Comparison of ENCODE assay signal across 1 cellular context in the genomic region with DNA sequence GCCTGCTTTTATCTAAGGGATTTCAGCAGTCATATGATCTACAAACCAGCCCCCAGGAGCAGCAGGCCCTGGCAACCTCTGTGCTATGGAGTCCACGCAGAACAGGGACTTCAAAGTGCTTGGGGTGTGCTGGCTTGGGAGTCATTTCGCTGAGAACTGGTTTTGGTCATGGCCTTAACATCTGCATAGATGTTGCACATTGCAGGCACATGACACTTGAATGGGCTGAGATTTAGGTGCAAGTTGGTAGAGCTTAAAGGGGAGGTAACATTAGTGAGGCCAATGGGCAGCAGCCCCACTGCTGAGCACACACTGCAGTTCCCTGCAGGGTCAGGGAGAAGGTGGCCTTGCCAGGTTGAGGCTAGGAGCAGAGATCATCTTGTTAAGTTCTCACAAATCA.
TF ChIP-seq lines count a peak whose summit lies in the region.

No MANE protein-coding gene starts in this region.

TF ChIP-seq in H1, 55 proteins besides CTCF, POLR2A, EP300 and RAD21:
- TF ChIP-seq SAP30 (IDR thresholded peaks at IDR 0.05; ENCODE audit: insufficient read depth, insufficient replicate concordance, low read length): no peak
- TF ChIP-seq ASH2L (IDR thresholded peaks at IDR 0.05; ENCODE audit: low read length): no peak
- TF ChIP-seq EZH2 (IDR thresholded peaks at IDR 0.05; ENCODE audit: low read depth, low read length, severe bottlenecking): no peak
- no peak for TF ChIP-seq JUN (IDR thresholded peaks at IDR 0.05; ENCODE audit: low read depth, low read length)
- TF ChIP-seq, protein P1, sequence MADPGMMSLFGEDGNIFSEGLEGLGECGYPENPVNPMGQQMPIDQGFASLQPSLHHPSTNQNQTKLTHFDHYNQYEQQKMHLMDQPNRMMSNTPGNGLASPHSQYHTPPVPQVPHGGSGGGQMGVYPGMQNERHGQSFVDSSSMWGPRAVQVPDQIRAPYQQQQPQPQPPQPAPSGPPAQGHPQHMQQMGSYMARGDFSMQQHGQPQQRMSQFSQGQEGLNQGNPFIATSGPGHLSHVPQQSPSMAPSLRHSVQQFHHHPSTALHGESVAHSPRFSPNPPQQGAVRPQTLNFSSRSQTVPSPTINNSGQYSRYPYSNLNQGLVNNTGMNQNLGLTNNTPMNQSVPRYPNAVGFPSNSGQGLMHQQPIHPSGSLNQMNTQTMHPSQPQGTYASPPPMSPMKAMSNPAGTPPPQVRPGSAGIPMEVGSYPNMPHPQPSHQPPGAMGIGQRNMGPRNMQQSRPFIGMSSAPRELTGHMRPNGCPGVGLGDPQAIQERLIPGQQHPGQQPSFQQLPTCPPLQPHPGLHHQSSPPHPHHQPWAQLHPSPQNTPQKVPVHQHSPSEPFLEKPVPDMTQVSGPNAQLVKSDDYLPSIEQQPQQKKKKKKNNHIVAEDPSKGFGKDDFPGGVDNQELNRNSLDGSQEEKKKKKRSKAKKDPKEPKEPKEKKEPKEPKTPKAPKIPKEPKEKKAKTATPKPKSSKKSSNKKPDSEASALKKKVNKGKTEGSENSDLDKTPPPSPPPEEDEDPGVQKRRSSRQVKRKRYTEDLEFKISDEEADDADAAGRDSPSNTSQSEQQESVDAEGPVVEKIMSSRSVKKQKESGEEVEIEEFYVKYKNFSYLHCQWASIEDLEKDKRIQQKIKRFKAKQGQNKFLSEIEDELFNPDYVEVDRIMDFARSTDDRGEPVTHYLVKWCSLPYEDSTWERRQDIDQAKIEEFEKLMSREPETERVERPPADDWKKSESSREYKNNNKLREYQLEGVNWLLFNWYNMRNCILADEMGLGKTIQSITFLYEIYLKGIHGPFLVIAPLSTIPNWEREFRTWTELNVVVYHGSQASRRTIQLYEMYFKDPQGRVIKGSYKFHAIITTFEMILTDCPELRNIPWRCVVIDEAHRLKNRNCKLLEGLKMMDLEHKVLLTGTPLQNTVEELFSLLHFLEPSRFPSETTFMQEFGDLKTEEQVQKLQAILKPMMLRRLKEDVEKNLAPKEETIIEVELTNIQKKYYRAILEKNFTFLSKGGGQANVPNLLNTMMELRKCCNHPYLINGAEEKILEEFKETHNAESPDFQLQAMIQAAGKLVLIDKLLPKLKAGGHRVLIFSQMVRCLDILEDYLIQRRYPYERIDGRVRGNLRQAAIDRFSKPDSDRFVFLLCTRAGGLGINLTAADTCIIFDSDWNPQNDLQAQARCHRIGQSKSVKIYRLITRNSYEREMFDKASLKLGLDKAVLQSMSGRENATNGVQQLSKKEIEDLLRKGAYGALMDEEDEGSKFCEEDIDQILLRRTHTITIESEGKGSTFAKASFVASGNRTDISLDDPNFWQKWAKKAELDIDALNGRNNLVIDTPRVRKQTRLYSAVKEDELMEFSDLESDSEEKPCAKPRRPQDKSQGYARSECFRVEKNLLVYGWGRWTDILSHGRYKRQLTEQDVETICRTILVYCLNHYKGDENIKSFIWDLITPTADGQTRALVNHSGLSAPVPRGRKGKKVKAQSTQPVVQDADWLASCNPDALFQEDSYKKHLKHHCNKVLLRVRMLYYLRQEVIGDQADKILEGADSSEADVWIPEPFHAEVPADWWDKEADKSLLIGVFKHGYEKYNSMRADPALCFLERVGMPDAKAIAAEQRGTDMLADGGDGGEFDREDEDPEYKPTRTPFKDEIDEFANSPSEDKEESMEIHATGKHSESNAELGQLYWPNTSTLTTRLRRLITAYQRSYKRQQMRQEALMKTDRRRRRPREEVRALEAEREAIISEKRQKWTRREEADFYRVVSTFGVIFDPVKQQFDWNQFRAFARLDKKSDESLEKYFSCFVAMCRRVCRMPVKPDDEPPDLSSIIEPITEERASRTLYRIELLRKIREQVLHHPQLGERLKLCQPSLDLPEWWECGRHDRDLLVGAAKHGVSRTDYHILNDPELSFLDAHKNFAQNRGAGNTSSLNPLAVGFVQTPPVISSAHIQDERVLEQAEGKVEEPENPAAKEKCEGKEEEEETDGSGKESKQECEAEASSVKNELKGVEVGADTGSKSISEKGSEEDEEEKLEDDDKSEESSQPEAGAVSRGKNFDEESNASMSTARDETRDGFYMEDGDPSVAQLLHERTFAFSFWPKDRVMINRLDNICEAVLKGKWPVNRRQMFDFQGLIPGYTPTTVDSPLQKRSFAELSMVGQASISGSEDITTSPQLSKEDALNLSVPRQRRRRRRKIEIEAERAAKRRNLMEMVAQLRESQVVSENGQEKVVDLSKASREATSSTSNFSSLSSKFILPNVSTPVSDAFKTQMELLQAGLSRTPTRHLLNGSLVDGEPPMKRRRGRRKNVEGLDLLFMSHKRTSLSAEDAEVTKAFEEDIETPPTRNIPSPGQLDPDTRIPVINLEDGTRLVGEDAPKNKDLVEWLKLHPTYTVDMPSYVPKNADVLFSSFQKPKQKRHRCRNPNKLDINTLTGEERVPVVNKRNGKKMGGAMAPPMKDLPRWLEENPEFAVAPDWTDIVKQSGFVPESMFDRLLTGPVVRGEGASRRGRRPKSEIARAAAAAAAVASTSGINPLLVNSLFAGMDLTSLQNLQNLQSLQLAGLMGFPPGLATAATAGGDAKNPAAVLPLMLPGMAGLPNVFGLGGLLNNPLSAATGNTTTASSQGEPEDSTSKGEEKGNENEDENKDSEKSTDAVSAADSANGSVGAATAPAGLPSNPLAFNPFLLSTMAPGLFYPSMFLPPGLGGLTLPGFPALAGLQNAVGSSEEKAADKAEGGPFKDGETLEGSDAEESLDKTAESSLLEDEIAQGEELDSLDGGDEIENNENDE (IDR thresholded peaks at IDR 0.05; ENCODE audit: insufficient replicate concordance, low read length): no peak
- TF ChIP-seq TAF1 (IDR thresholded peaks at IDR 0.05; ENCODE audit: low read depth, low read length): no peak
- TF ChIP-seq TEAD4 (IDR thresholded peaks at IDR 0.05; ENCODE audit: low read depth, low read length): no peak
- no peak for TF ChIP-seq CTBP2 (IDR thresholded peaks at IDR 0.05; ENCODE audit: borderline replicate concordance, insufficient read depth, insufficient read length, low read length)
TF ChIP-seq in H1: peak in this region for 0.
